Comparison of ENCODE assay signal across 16 cellular contexts in genomic region chr16:7055443-7055842, GRCh38.
DNase-seq lines count a peak whose midpoint lies in the region; ATAC-seq and TF ChIP-seq lines count a peak whose summit lies in the region.
"Had no signal": no experiment of that assay in that cellular context is flagged by ENCODE, and none has a peak within 500 bp of the region (broad histone marks: within the 10 kb centered on the region; RNA-seq: fewer than 3 reads in every experiment).

No MANE protein-coding gene starts in this region.

- DNase-seq in Daoy (ENCODE audit: low read depth): peak; percentile 4
- no peak for DNase-seq in HEK293T (ENCODE audit: extremely low spot score)
- DNase-seq in NCI-H69 (lab: John Stamatoyannopoulos, UW): peak; percentile 2
- DNase-seq in mesendoderm: peak; percentile 52
- no peak for DNase-seq in putamen (ENCODE audit: low spot score)
- no peak for DNase-seq in DMS79 treated with DMSO at 0.1 percent for 48 hours (lab: John Stamatoyannopoulos, UW)
- DNase-seq: C1 segment of cervical spinal cord; Calu3; CD4-positive, alpha-beta T cell; DMS 273 treated with DMSO at 0.1 percent for 48 hours; EL; GDM1; GOT3; HCEC 1CT; IMR-90 had no signal

- H3K9ac ChIP-seq in mesendoderm (ENCODE audit: low read length): no peak overlapping the region

- H3K27ac ChIP-seq in mesendoderm (ENCODE audit: low read depth, low read length): no peak overlapping the region

- H2BK5ac ChIP-seq in mesendoderm (ENCODE audit: low read length): no peak overlapping the region

- no peak overlapping the region for H2AK5ac ChIP-seq in mesendoderm (ENCODE audit: low read length)

- peaks cover 2% of the 10 kb centered on the region for H3K4me1 ChIP-seq in mesendoderm (ENCODE audit: control insufficient read depth, low read depth, low read length)

- no peak overlapping the region for H3K4me3 ChIP-seq in mesendoderm (ENCODE audit: low read length)

- no peaks in the 10 kb centered on the region for H3K36me3 ChIP-seq in mesendoderm (ENCODE audit: control insufficient read depth, insufficient read depth, low read length)

- no peak overlapping the region for H2BK120ac ChIP-seq in mesendoderm (ENCODE audit: low read depth, low read length)

- no peaks in the 10 kb centered on the region for H3K79me1 ChIP-seq in mesendoderm (ENCODE audit: low read length)

- CTCF ChIA-PET in HEK293T (lab: Yijun Ruan, JAX): no interaction called here

- POLR2A ChIA-PET in HEK293T (lab: Yijun Ruan, JAX): no interaction called here

- no peak overlapping the region for H3K56ac ChIP-seq in mesendoderm (ENCODE audit: low read length)

- no peak overlapping the region for H4K8ac ChIP-seq in mesendoderm (ENCODE audit: low read depth, low read length)

- WGBS in mesendoderm (ENCODE audit: extremely low coverage, insufficient coverage, low lambda C conversion rate): no CpG with 5 or more reads among the region's 6 CpGs

- no peak overlapping the region for H3K18ac ChIP-seq in mesendoderm (ENCODE audit: low read length)

- no peaks in the 10 kb centered on the region for H3K79me2 ChIP-seq in mesendoderm (ENCODE audit: control insufficient read depth, insufficient read depth, low read length)

- H3K4me2 ChIP-seq in mesendoderm (ENCODE audit: low read length): no peak overlapping the region

- H3K23ac ChIP-seq in mesendoderm (ENCODE audit: low read length): no peak overlapping the region

- H3K4ac ChIP-seq in mesendoderm (ENCODE audit: low read depth, low read length): no peak overlapping the region

- H4K5ac ChIP-seq in mesendoderm (ENCODE audit: low read length): no peak overlapping the region

- H3K27me3 ChIP-seq in mesendoderm (ENCODE audit: insufficient read depth, low read length, poor library complexity): no peaks in the 10 kb centered on the region

- H2BK15ac ChIP-seq in mesendoderm (replicated peaks; ENCODE audit: low read depth): no peak overlapping the region

- ATAC-seq in GM19395 (IDR thresholded peaks at IDR 0.05; ENCODE audit: unreplicated experiment): no peak

TF ChIP-seq in HEK293T, 16 proteins besides CTCF, POLR2A, EP300 and RAD21:
- TF ChIP-seq PKNOX1 (IDR thresholded peaks at IDR 0.05) (peak; percentile 55), ZNF384 (IDR thresholded peaks at IDR 0.05) (no peak)

Comparison
In these comparisons a context has a peak if more than half of its experiments do, and no peak if none do; other contexts are left out.
1. DNase-seq: peak in Daoy (single experiment), NCI-H69 (single experiment) and mesendoderm (single experiment); none in HEK293T (single experiment), putamen (single experiment) and DMS79 treated with DMSO at 0.1 percent for 48 hours (single experiment).